ENCODE assay signal across 21 cellular contexts in genomic region chr1:39613250-39613649, GRCh38. TPM values are rescaled to one million over a fixed set of nuclear protein-coding genes. Genes with fewer than 3 reads are reported as not detected.
"Had no signal": no experiment of that assay in that cellular context is flagged by ENCODE, and none has a peak within 500 bp of the region (broad histone marks: within the 10 kb centered on the region; RNA-seq: fewer than 3 reads in every experiment).

No MANE protein-coding gene starts in this region.

- DNase-seq: activated effector memory CD4-positive, alpha-beta T cell treated with anti-CD3 and anti-CD28 coated beads, Interleukin-2, amount 50 U/mL, for 16 hours; activated naive CD4-positive, alpha-beta T cell treated with anti-CD3 and anti-CD28 coated beads for 36 hours; activated naive CD8-positive, alpha-beta T cell treated with anti-CD3 and anti-CD28 coated beads for 36 hours; amniotic stem cell; brain microvascular endothelial cell; cortex of kidney; endodermal cell; islet precursor cell; left cardiac atrium; left ventricle myocardium superior; spleen; stimulated activated CD4-positive, alpha-beta T cell treated with anti-CD3 and anti-CD28 coated beads, Interleukin-2, amount 100 ng/mL, for 48 hours; stimulated activated naive CD4-positive, alpha-beta T cell treated with Interleukin-2 at 50 U/mL for 16 hours; T-helper 2 cell; testis; transverse colon had no signal

- ATAC-seq: esophagus mucosa, left cardiac atrium, left ventricle myocardium superior, right cardiac atrium, WTC11 had no signal

- H3K4me3 ChIP-seq: spleen, testis, transverse colon had no signal

RNA-seq across cellular contexts. Expression of gene HEYL, which starts 26.2 kb away (rescaled TPM):
- total RNA-seq: lung microvascular endothelial cell had no signal

RNA-seq across cellular contexts. Expression of gene NT5C1A, which starts 58.7 kb away (rescaled TPM):
- total RNA-seq: activated naive CD4-positive, alpha-beta T cell treated with anti-CD3 and anti-CD28 coated beads for 36 hours; endodermal cell; esophagus mucosa; lung microvascular endothelial cell; osteoblast; transverse colon; WTC11 had no signal
